ENCODE assay signal across 6 cellular contexts in the genomic region with DNA sequence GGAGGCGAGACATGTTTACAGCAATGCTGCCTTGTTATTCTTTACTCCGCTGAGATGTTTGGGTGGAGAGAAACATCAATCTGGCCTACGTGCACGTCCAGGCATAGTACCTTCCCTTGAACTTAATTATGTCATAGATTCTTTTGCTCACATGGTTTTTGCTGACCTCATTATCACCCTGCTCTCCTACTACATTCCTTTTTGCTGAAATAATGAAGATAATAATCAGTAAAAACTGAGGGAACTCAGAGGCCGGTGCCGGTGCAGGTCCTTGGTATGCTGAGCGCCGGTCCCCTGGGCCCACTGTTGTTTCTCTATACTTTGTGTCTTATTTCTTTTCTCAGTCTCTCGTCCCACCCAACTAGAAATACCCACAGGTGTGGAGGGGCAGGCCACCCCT. TPM values are rescaled to one million over a fixed set of nuclear protein-coding genes. Genes with fewer than 3 reads are reported as not detected.
DNase-seq lines count a peak whose midpoint lies in the region; ATAC-seq and TF ChIP-seq lines count a peak whose summit lies in the region.
"Not testable (repeated sequence)": the region's sequence is repeated elsewhere in the genome, so short reads cannot be mapped to it uniquely, and the experiment has no call there.
"Had no signal": no experiment of that assay in that cellular context is flagged by ENCODE, and none has a peak within 500 bp of the region (broad histone marks: within the 10 kb centered on the region; RNA-seq: fewer than 3 reads in every experiment).

No MANE protein-coding gene starts in this region.

- H3K27ac ChIP-seq in Panc1 (ENCODE audit: low read length) = not testable (repeated sequence)

- peak; percentile 75 for DNase-seq in Caki2 (ENCODE audit: low read depth)
- not testable (repeated sequence) for DNase-seq in Panc1 (ENCODE audit: low read depth, low spot score); activated naive CD8-positive, alpha-beta T cell treated with anti-CD3 and anti-CD28 coated beads, Interleukin-2, amount 10 ng/mL, durations not matched to agents 7 days and 5 days
- DNase-seq in choroid plexus epithelial cell (ENCODE audit: low read depth) = peak; percentile 50

- in situ Hi-C loops in Caki2 (cut with HindIII; ENCODE audit: low pct_unique_long_range_greater_than_20kb, low sequenced_read_pairs); Panc1 (cut with HindIII; ENCODE audit: low pct_unique_long_range_greater_than_20kb, low sequenced_read_pairs): not testable (repeated sequence)

- peak overlapping the region; percentile 51 for H3K27ac Mint-ChIP-seq in activated naive CD8-positive, alpha-beta T cell treated with anti-CD3 and anti-CD28 coated beads, Interleukin-2, amount 10 ng/mL, durations not matched to agents 7 days and 5 days
- peak overlapping the region; percentile 23 to 40 (median 32) for H3K27ac Mint-ChIP-seq in nephron

- not testable (repeated sequence) for ATAC-seq in Panc1; activated naive CD8-positive, alpha-beta T cell treated with anti-CD3 and anti-CD28 coated beads, Interleukin-2, amount 10 ng/mL, durations not matched to agents 7 days and 5 days (ENCODE audit: low read depth)

- H3K4me3 ChIP-seq in Panc1 (ENCODE audit: low read depth in 2 of 2, low read length in 2 of 2); choroid plexus epithelial cell (ENCODE audit: low read depth, low read length): not testable (repeated sequence)

- not testable (repeated sequence) for H3K27me3 ChIP-seq in Panc1 (ENCODE audit: control insufficient read depth, insufficient read depth, low read length)

- not testable (repeated sequence) for H3K36me3 ChIP-seq in Panc1 (ENCODE audit: control insufficient read depth, insufficient read depth, low read length)

- CTCF ChIA-PET in Panc1 (lab: Charles Lee) = not testable (repeated sequence)

- not testable (repeated sequence) for TF ChIP-seq CTCF in Panc1 (IDR thresholded peaks at IDR 0.05); choroid plexus epithelial cell (conservative IDR thresholded peaks at IDR 0.05; ENCODE audit: low read depth, low read length); nephron (IDR thresholded peaks at IDR 0.05; ENCODE audit: unreplicated experiment in 3 of 3)

- H3K9me3 Mint-ChIP-seq in activated naive CD8-positive, alpha-beta T cell treated with anti-CD3 and anti-CD28 coated beads, Interleukin-2, amount 10 ng/mL, durations not matched to agents 7 days and 5 days; nephron: not testable (repeated sequence)

- not testable (repeated sequence) for H3K4me1 Mint-ChIP-seq in activated naive CD8-positive, alpha-beta T cell treated with anti-CD3 and anti-CD28 coated beads, Interleukin-2, amount 10 ng/mL, durations not matched to agents 7 days and 5 days; nephron

- H3K4me3 Mint-ChIP-seq in activated naive CD8-positive, alpha-beta T cell treated with anti-CD3 and anti-CD28 coated beads, Interleukin-2, amount 10 ng/mL, durations not matched to agents 7 days and 5 days = not testable (repeated sequence)
- peak overlapping the region; percentile 29 to 52 (median 31) for H3K4me3 Mint-ChIP-seq in nephron

- H3K9me3 ChIP-seq in Panc1 (ENCODE audit: control insufficient read depth, insufficient read depth, low read depth, low read length) = not testable (repeated sequence)

- intact Hi-C loops in Panc1 (cut with micrococcal nuclease; ENCODE audit: unreplicated experiment) = not testable (repeated sequence)

- TSS peak; percentile 62 for BruUV-seq in Panc1 (replicated peaks; lab: Mats Ljungman, UMichigan)

- peaks cover 12% of the 10 kb centered on the region for H3K27me3 Mint-ChIP-seq in activated naive CD8-positive, alpha-beta T cell treated with anti-CD3 and anti-CD28 coated beads, Interleukin-2, amount 10 ng/mL, durations not matched to agents 7 days and 5 days
- H3K27me3 Mint-ChIP-seq in nephron (ENCODE audit: low read depth) = peaks cover 20% of the 10 kb centered on the region

- H3K36me3 Mint-ChIP-seq in activated naive CD8-positive, alpha-beta T cell treated with anti-CD3 and anti-CD28 coated beads, Interleukin-2, amount 10 ng/mL, durations not matched to agents 7 days and 5 days = peaks cover 23% of the 10 kb centered on the region
- H3K36me3 Mint-ChIP-seq in nephron (ENCODE audit: low read depth) = peaks cover 34% of the 10 kb centered on the region

- not testable (repeated sequence) for H3K4me1 ChIP-seq in Panc1 (ENCODE audit: control insufficient read depth, insufficient read depth, low read length)

- POLR2A ChIA-PET in Panc1 (lab: Charles Lee); activated naive CD8-positive, alpha-beta T cell treated with anti-CD3 and anti-CD28 coated beads, Interleukin-2, amount 10 ng/mL, durations not matched to agents 7 days and 5 days (lab: Charles Lee): not testable (repeated sequence)

RNA-seq across cellular contexts. Expression of gene RDH13, which starts 2.7 kb away (rescaled TPM):
- 58.2 and 62.1 TPM in 2 replicates for total RNA-seq in Caki2 (2014; rRNA removed; shearing (Covaris generic); ENCODE audit: low replicate concordance)
- total RNA-seq in Panc1 (2021; ENCODE audit: unreplicated experiment) = 37.8 TPM
- polyA plus RNA-seq in Panc1 (2012; ENCODE audit: insufficient read length) = 33.0 TPM
- total RNA-seq in activated naive CD8-positive, alpha-beta T cell treated with anti-CD3 and anti-CD28 coated beads, Interleukin-2, amount 10 ng/mL, durations not matched to agents 7 days and 5 days = 10 to 100 TPM; 25.9 to 28.6 TPM

RNA-seq across cellular contexts. Expression of gene EPS8L1, which starts 15.4 kb away (rescaled TPM):
- 21.5 and 24.1 TPM in 2 replicates for total RNA-seq in Caki2 (2014; rRNA removed; shearing (Covaris generic); ENCODE audit: low replicate concordance)
- total RNA-seq in Panc1 (2021; ENCODE audit: unreplicated experiment) = 11.0 TPM
- 27.5 TPM for polyA plus RNA-seq in Panc1 (2012; ENCODE audit: insufficient read length)
- 1 to 10 TPM; 5.1 to 7.6 TPM for total RNA-seq in activated naive CD8-positive, alpha-beta T cell treated with anti-CD3 and anti-CD28 coated beads, Interleukin-2, amount 10 ng/mL, durations not matched to agents 7 days and 5 days

RNA-seq across cellular contexts. Expression of gene GP6, which starts 22.2 kb away (rescaled TPM):
- total RNA-seq in Caki2 (2014; rRNA removed; shearing (Covaris generic); ENCODE audit: low replicate concordance) = not detected in 2 replicates
- 1.2 TPM for total RNA-seq in Panc1 (2021; ENCODE audit: unreplicated experiment)
- 0.57 TPM for polyA plus RNA-seq in Panc1 (2012; ENCODE audit: insufficient read length)
- total RNA-seq in activated naive CD8-positive, alpha-beta T cell treated with anti-CD3 and anti-CD28 coated beads, Interleukin-2, amount 10 ng/mL, durations not matched to agents 7 days and 5 days = under 1 TPM in 1 of 2 experiments, not detected in 1; 0.25 TPM
- total RNA-seq: LHCN-M2 had no signal

RNA-seq across cellular contexts. Expression of gene PPP1R12C, which starts 57.1 kb away (rescaled TPM):
- total RNA-seq in Caki2 (2014; rRNA removed; shearing (Covaris generic); ENCODE audit: low replicate concordance) = 40.3 and 63.4 TPM in 2 replicates
- 158 TPM for total RNA-seq in Panc1 (2021; ENCODE audit: unreplicated experiment)
- polyA plus RNA-seq in Panc1 (2012; ENCODE audit: insufficient read length) = 141 TPM
- 100 to 1,000 TPM; 147 to 157 TPM for total RNA-seq in activated naive CD8-positive, alpha-beta T cell treated with anti-CD3 and anti-CD28 coated beads, Interleukin-2, amount 10 ng/mL, durations not matched to agents 7 days and 5 days
